ENCODE assay signal across 9 cellular contexts in genomic region chr11:43989162-43989961, GRCh38. TPM values are rescaled to one million over a fixed set of nuclear protein-coding genes. Genes with fewer than 3 reads are reported as not detected.
A peak's percentile ranks its signal among the peaks of the same experiment; 100 is the strongest.
DNase-seq lines count a peak whose midpoint lies in the region; ATAC-seq, FAIRE-seq and TF ChIP-seq lines count a peak whose summit lies in the region.
"Had no signal": no experiment of that assay in that cellular context is flagged by ENCODE, and none has a peak within 500 bp of the region (broad histone marks: within the 10 kb centered on the region; RNA-seq: fewer than 3 reads in every experiment).

No MANE protein-coding gene starts in this region.

- DNase-seq in Peyer's patch (no peak), GM23248 (no peak), NCI-H2029 treated with DMSO at 0.1 percent for 48 hours (lab: John Stamatoyannopoulos, UW) (no peak)
- DNase-seq: activated CD4-positive, alpha-beta T cell treated with anti-CD3 and anti-CD28 coated beads, Interleukin-2, amount 10 ng/mL, durations not matched to agents 7 days and 5 days; naive thymus-derived CD4-positive, alpha-beta T cell had no signal

- H3K4me1 ChIP-seq in Peyer's patch (peaks cover 0 to 26% (median 0%) of the 10 kb centered on the region in 4 donors), mesodermal cell (ENCODE audit: control insufficient read depth, insufficient read depth, low read length, poor library complexity, severe bottlenecking) (peaks cover 43% of the 10 kb centered on the region), urinary bladder (ENCODE audit: insufficient read depth) (no peaks in the 10 kb centered on the region), GM23248 (ENCODE audit: insufficient read depth) (peaks cover 17% of the 10 kb centered on the region)

- no peak overlapping the region for H2AFZ ChIP-seq in GM23248

- H3K4me3 ChIP-seq in Peyer's patch, result no peak overlapping the region
- H3K4me3 ChIP-seq in mesodermal cell (ENCODE audit: extremely low read depth, insufficient read depth, low read length, poor library complexity, severe bottlenecking), result no peak overlapping the region
- H3K4me3 ChIP-seq in urinary bladder (ENCODE audit: low read depth, low read length), result no peak overlapping the region
- no peak overlapping the region for H3K4me3 ChIP-seq in GM23248

- peaks cover 9% of the 10 kb centered on the region; the same call in 1 of the 2 replicates for H3F3A ChIP-seq in GM23248 (ENCODE audit: insufficient read depth)

- ATAC-seq in HG02571 (IDR thresholded peaks at IDR 0.05; ENCODE audit: unreplicated experiment), result no peak
- ATAC-seq: naive thymus-derived CD4-positive, alpha-beta T cell had no signal

- H3K4me2 ChIP-seq in GM23248 (ENCODE audit: unreplicated experiment), result no peak overlapping the region

- 57 to 65% methylated on average over 9 to 10 of the region's 11 CpGs for WGBS in mesodermal cell (ENCODE audit: insufficient coverage in 2 of 2), 2 experiments
- WGBS in urinary bladder, result 40% methylated on average over 11 of the region's 11 CpGs
- 66 to 69% methylated on average over 11 of the region's 11 CpGs for WGBS in GM23248 (ENCODE audit: low coverage in 1 of 2, low lambda C conversion rate in 2 of 2, missing lambda C conversion rate in 2 of 2), 2 experiments

- H3K9me3 ChIP-seq in Peyer's patch (no peaks in the 10 kb centered on the region), mesodermal cell (ENCODE audit: control insufficient read depth, low read length) (no peaks in the 10 kb centered on the region), GM23248 (ENCODE audit: low read depth) (no peaks in the 10 kb centered on the region)

- FAIRE-seq in endometrium (lab: Jason Lieb, UNC), result peak; percentile 45

- no peak overlapping the region for H3K9ac ChIP-seq in GM23248

- H3K27ac ChIP-seq in Peyer's patch, result peak overlapping the region in 3 of 4 donors; percentile 41 to 81 (median 44)
- H3K27ac ChIP-seq in mesodermal cell (ENCODE audit: low read depth, low read length, severe bottlenecking), result peak overlapping the region; percentile 75
- H3K27ac ChIP-seq in urinary bladder (ENCODE audit: low read depth), result peak overlapping the region; percentile 31
- H3K27ac ChIP-seq in GM23248, result no peak overlapping the region

- H4K20me1 ChIP-seq in GM23248 (ENCODE audit: insufficient read depth), result no peaks in the 10 kb centered on the region

- no peaks in the 10 kb centered on the region for H3K27me3 ChIP-seq in Peyer's patch
- H3K27me3 ChIP-seq in GM23248 (replicated peaks; ENCODE audit: insufficient read depth), result no peaks in the 10 kb centered on the region

- in situ Hi-C loops in GM23248 (cut with MboI), result no loop called here

- no peak for TF ChIP-seq POLR2A in Peyer's patch (IDR thresholded peaks at IDR 0.05)

- TF ChIP-seq CTCF in Peyer's patch (IDR thresholded peaks at IDR 0.05), result no peak

- no peaks in the 10 kb centered on the region for H3K79me2 ChIP-seq in GM23248 (ENCODE audit: insufficient read depth)

- no peaks in the 10 kb centered on the region for H3K9me2 ChIP-seq in GM23248 (ENCODE audit: insufficient read depth)

- no peaks in the 10 kb centered on the region for H3K36me3 ChIP-seq in Peyer's patch
- no peaks in the 10 kb centered on the region for H3K36me3 ChIP-seq in mesodermal cell (ENCODE audit: control insufficient read depth, insufficient read depth, low read length)
- H3K36me3 ChIP-seq in urinary bladder (ENCODE audit: insufficient read depth), result no peaks in the 10 kb centered on the region
- H3K36me3 ChIP-seq in GM23248 (ENCODE audit: low read depth), result no peaks in the 10 kb centered on the region

RNA-seq across cellular contexts. Expression of gene C11orf96, which starts 46.9 kb away (rescaled TPM):
- 10 to 100 TPM in 3 of 4 donors, 1 to 10 TPM in 1; 4.9 to 82.5 (median 31.6) TPM for total RNA-seq in Peyer's patch
- polyA plus RNA-seq in mesodermal cell (2013, experiment 1 of 2), result 8.8 TPM
- 11.5 TPM for polyA plus RNA-seq in mesodermal cell (2013, experiment 2 of 2)
- 21.4 TPM for total RNA-seq in urinary bladder
- 226 TPM for polyA plus RNA-seq in urinary bladder
- 1.8 TPM in 2 replicates for total RNA-seq in GM23248 (2014; rRNA removed; shearing (Covaris generic))
- 0.38 and 1.1 TPM in 2 replicates for polyA plus RNA-seq in GM23248 (2016; fragmentation: Nextera tagmentation; extraction: Ambion mirVana)
- total RNA-seq: activated CD4-positive, alpha-beta T cell treated with anti-CD3 and anti-CD28 coated beads, Interleukin-2, amount 10 ng/mL, durations not matched to agents 7 days and 5 days had no signal
- polyA plus RNA-seq: naive thymus-derived CD4-positive, alpha-beta T cell had no signal

RNA-seq across cellular contexts. Expression of gene ACCSL, which starts 58.4 kb away (rescaled TPM):
- total RNA-seq in Peyer's patch (not detected), urinary bladder (not detected)
- not detected for polyA plus RNA-seq in mesodermal cell (2013, experiment 1 of 2)
- not detected for polyA plus RNA-seq in mesodermal cell (2013, experiment 2 of 2)
- polyA plus RNA-seq in urinary bladder (not detected), GM23248 (2016; fragmentation: Nextera tagmentation; extraction: Ambion mirVana) (not detected in 2 replicates)
- not detected in 2 replicates for total RNA-seq in GM23248 (2014; rRNA removed; shearing (Covaris generic))
- total RNA-seq: activated CD4-positive, alpha-beta T cell treated with anti-CD3 and anti-CD28 coated beads, Interleukin-2, amount 10 ng/mL, durations not matched to agents 7 days and 5 days; naive thymus-derived CD4-positive, alpha-beta T cell had no signal
- polyA plus RNA-seq: naive thymus-derived CD4-positive, alpha-beta T cell had no signal
